ENCODE assay signal across 14 cellular contexts in the genomic region with DNA sequence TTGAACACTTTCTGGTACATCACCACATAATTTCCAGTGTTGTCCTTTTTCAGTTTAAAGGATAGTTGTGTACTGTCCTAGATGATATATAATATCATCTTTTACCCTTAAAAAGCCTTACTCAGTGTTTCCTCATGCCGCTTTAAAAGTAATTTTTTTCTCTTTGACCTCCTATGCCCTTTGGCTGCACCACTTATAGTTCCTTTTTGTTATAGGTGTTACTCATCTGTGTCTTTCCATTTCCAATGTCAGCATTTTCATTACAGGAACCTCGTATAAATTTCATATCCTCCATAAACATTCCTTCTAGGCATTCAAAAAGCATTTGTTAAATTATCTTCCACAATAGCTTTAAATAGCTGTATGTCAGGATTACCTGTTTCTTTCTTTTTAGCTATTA.
"Had no signal": no experiment of that assay in that cellular context is flagged by ENCODE, and none has a peak within 500 bp of the region (broad histone marks: within the 10 kb centered on the region; RNA-seq: fewer than 3 reads in every experiment).

No MANE protein-coding gene starts in this region.

- H3K27ac Mint-ChIP-seq: activated B cell treated with CpG ODN at 0.5 μM for 24 hours; activated CD4-positive, alpha-beta T cell treated with anti-CD3 and anti-CD28 coated beads, Interleukin-2, amount 10 ng/mL, durations not matched to agents 24 days and 14 days; type B pancreatic cell had no signal

- H3K4me3 Mint-ChIP-seq: activated B cell treated with CpG ODN at 0.5 μM for 24 hours; activated CD4-positive, alpha-beta T cell treated with anti-CD3 and anti-CD28 coated beads, Interleukin-2, amount 10 ng/mL, durations not matched to agents 24 days and 14 days; type B pancreatic cell had no signal

- ATAC-seq: left ventricle myocardium superior; naive thymus-derived CD8-positive, alpha-beta T cell had no signal

- H3K9me3 Mint-ChIP-seq: activated B cell treated with CpG ODN at 0.5 μM for 24 hours; naive thymus-derived CD8-positive, alpha-beta T cell; type B pancreatic cell had no signal

- FAIRE-seq: kidney had no signal

- DNase-seq: activated B cell treated with CpG ODN at 0.5 μM for 24 hours; activated CD4-positive, alpha-beta T cell treated with anti-CD3 and anti-CD28 coated beads, Interleukin-2, amount 10 ng/mL, durations not matched to agents 24 days and 14 days; activated CD8-positive, alpha-beta memory T cell treated with anti-CD3 and anti-CD28 coated beads for 24 hours; activated naive CD4-positive, alpha-beta T cell treated with Interleukin-2 at 50 U/mL for 16 hours; cerebellar nuclear complex; dorsolateral prefrontal cortex; kidney; left ventricle myocardium superior; mesenchymal stem cell; naive thymus-derived CD8-positive, alpha-beta T cell; nucleus accumbens; stimulated activated CD4-positive, alpha-beta T cell treated with anti-CD3 and anti-CD28 coated beads, Interleukin-2, amount 100 ng/mL, for 48 hours; stimulated activated naive CD4-positive, alpha-beta T cell had no signal

- H3K27me3 Mint-ChIP-seq: activated B cell treated with CpG ODN at 0.5 μM for 24 hours; activated CD4-positive, alpha-beta T cell treated with anti-CD3 and anti-CD28 coated beads, Interleukin-2, amount 10 ng/mL, durations not matched to agents 24 days and 14 days; naive thymus-derived CD8-positive, alpha-beta T cell; type B pancreatic cell had no signal
